ENCODE assay signal across 1 cellular context in genomic region chr4:48141048-48141447, GRCh38.
TF ChIP-seq lines count a peak whose summit lies in the region.

No MANE protein-coding gene starts in this region.

TF ChIP-seq in K562, 482 proteins besides CTCF, POLR2A, EP300 and RAD21 (continued from another document):
- TF ChIP-seq, protein P1, sequence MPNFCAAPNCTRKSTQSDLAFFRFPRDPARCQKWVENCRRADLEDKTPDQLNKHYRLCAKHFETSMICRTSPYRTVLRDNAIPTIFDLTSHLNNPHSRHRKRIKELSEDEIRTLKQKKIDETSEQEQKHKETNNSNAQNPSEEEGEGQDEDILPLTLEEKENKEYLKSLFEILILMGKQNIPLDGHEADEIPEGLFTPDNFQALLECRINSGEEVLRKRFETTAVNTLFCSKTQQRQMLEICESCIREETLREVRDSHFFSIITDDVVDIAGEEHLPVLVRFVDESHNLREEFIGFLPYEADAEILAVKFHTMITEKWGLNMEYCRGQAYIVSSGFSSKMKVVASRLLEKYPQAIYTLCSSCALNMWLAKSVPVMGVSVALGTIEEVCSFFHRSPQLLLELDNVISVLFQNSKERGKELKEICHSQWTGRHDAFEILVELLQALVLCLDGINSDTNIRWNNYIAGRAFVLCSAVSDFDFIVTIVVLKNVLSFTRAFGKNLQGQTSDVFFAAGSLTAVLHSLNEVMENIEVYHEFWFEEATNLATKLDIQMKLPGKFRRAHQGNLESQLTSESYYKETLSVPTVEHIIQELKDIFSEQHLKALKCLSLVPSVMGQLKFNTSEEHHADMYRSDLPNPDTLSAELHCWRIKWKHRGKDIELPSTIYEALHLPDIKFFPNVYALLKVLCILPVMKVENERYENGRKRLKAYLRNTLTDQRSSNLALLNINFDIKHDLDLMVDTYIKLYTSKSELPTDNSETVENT (CRISPR knock-in tag; IDR thresholded peaks at IDR 0.05), result no peak
- TF ChIP-seq SMC3 (conservative IDR thresholded peaks at IDR 0.05; ENCODE audit: insufficient read depth, low read depth, low read length) (0 out of 2 replicates have a peak, but pooled peaks have one; percentile 35), HEY1 (CRISPR knock-in tag; IDR thresholded peaks at IDR 0.05; ENCODE audit: borderline replicate concordance) (no peak)
- TF ChIP-seq, protein P2, sequence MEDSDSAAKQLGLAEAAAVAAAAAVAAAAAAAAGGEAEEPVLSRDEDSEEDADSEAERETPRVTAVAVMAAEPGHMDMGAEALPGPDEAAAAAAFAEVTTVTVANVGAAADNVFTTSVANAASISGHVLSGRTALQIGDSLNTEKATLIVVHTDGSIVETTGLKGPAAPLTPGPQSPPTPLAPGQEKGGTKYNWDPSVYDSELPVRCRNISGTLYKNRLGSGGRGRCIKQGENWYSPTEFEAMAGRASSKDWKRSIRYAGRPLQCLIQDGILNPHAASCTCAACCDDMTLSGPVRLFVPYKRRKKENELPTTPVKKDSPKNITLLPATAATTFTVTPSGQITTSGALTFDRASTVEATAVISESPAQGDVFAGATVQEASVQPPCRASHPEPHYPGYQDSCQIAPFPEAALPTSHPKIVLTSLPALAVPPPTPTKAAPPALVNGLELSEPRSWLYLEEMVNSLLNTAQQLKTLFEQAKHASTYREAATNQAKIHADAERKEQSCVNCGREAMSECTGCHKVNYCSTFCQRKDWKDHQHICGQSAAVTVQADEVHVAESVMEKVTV (CRISPR knock-in tag; IDR thresholded peaks at IDR 0.05), result 0 out of 2 replicates have a peak, but pooled peaks have one; percentile 32
- TF ChIP-seq, protein P3, sequence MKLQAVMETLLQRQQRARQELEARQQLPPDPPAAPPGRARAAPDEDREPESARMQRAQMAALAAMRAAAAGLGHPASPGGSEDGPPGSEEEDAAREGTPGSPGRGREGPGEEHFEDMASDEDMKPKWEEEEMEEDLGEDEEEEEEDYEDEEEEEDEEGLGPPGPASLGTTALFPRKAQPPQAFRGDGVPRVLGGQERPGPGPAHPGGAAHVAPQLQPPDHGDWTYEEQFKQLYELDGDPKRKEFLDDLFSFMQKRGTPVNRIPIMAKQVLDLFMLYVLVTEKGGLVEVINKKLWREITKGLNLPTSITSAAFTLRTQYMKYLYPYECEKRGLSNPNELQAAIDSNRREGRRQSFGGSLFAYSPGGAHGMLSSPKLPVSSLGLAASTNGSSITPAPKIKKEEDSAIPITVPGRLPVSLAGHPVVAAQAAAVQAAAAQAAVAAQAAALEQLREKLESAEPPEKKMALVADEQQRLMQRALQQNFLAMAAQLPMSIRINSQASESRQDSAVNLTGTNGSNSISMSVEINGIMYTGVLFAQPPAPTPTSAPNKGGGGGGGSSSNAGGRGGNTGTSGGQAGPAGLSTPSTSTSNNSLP (IDR thresholded peaks at IDR 0.05; ENCODE audit: borderline replicate concordance, low read depth, low read length), result peak; percentile 36; the same call in 1 of the 2 replicates
